Comparison of ENCODE assay signal across 13 cellular contexts in genomic region chr1:45507893-45508292, GRCh38. TPM values are rescaled to one million over a fixed set of nuclear protein-coding genes. Genes with fewer than 3 reads are reported as not detected.
DNase-seq lines count a peak whose midpoint lies in the region; ATAC-seq and TF ChIP-seq lines count a peak whose summit lies in the region.
"Had no signal": no experiment of that assay in that cellular context is flagged by ENCODE, and none has a peak within 500 bp of the region (broad histone marks: within the 10 kb centered on the region; RNA-seq: fewer than 3 reads in every experiment).

No MANE protein-coding gene starts in this region.

- H3K9me3 ChIP-seq in CD8-positive, alpha-beta memory T cell (ENCODE audit: low read length) = no peaks in the 10 kb centered on the region
- H3K9me3 ChIP-seq: neutrophil had no signal

- H3K27ac Mint-ChIP-seq in CD8-positive, alpha-beta memory T cell = peak overlapping the region in 5 of 8 donors; percentile 14 to 85 (median 70)
- peak overlapping the region; percentile 66 for H3K27ac Mint-ChIP-seq in activated naive CD8-positive, alpha-beta T cell treated with anti-CD3 and anti-CD28 coated beads, Interleukin-2, amount 50 U/mL, for 24 hours
- peak overlapping the region; percentile 20 for H3K27ac Mint-ChIP-seq in osteocyte (ENCODE audit: unreplicated experiment)

- H3K27me3 Mint-ChIP-seq in CD8-positive, alpha-beta memory T cell = no peaks in the 10 kb centered on the region
- H3K27me3 Mint-ChIP-seq in activated naive CD8-positive, alpha-beta T cell treated with anti-CD3 and anti-CD28 coated beads, Interleukin-2, amount 50 U/mL, for 24 hours = no peaks in the 10 kb centered on the region
- H3K27me3 Mint-ChIP-seq in osteocyte (ENCODE audit: unreplicated experiment) = no peaks in the 10 kb centered on the region

- H3K4me1 ChIP-seq in CD8-positive, alpha-beta memory T cell (ENCODE audit: insufficient read depth, low read length) = no peaks in the 10 kb centered on the region
- no peaks in the 10 kb centered on the region for H3K4me1 ChIP-seq in foreskin keratinocyte

- H3K36me3 ChIP-seq in CD8-positive, alpha-beta memory T cell (ENCODE audit: insufficient read depth, low read length) = peaks cover 33% of the 10 kb centered on the region
- H3K36me3 ChIP-seq: neutrophil had no signal

- POLR2A ChIA-PET in CD8-positive, alpha-beta memory T cell (lab: Charles Lee) = interaction anchor here (0.8 kb wide), 1 partner anchor 8 kb away, joined by 3 read pairs; the partner anchor contains the start of genes CCDC163 and MMACHC

- no peak for DNase-seq in CD8-positive, alpha-beta memory T cell
- DNase-seq in activated naive CD8-positive, alpha-beta T cell treated with anti-CD3 and anti-CD28 coated beads, Interleukin-2, amount 50 U/mL, for 24 hours = no peak
- DNase-seq in osteocyte (ENCODE audit: extremely low spot score, unreplicated experiment) (no peak), foreskin keratinocyte (no peak), NCI-H1436 treated with DMSO at 0.1 percent for 48 hours (lab: John Stamatoyannopoulos, UW) (no peak)
- DNase-seq in stimulated activated CD4-positive, alpha-beta T cell treated with anti-CD3 and anti-CD28 coated beads, Interleukin-12 subunit alpha, Interleukin-12 subunit beta, amount 100 ng/mL, for 4 hours = no peak
- DNase-seq: activated CD8-positive, alpha-beta memory T cell treated with anti-CD3 and anti-CD28 coated beads for 24 hours; activated naive CD4-positive, alpha-beta T cell treated with Interleukin-2 at 50 U/mL for 16 hours; foreskin melanocyte; NCI-H1417 treated with DMSO at 0.1 percent for 48 hours; NCI-H2227 treated with DMSO at 0.1 percent for 48 hours had no signal

- peaks cover 5 to 49% (median 6%) of the 10 kb centered on the region in 3 donors for H3K36me3 Mint-ChIP-seq in CD8-positive, alpha-beta memory T cell
- peaks cover 38% of the 10 kb centered on the region for H3K36me3 Mint-ChIP-seq in activated naive CD8-positive, alpha-beta T cell treated with anti-CD3 and anti-CD28 coated beads, Interleukin-2, amount 50 U/mL, for 24 hours (ENCODE audit: low read depth)
- H3K36me3 Mint-ChIP-seq in osteocyte (ENCODE audit: unreplicated experiment) = peaks cover 22% of the 10 kb centered on the region

- no peaks in the 10 kb centered on the region for H3K27me3 ChIP-seq in CD8-positive, alpha-beta memory T cell (ENCODE audit: insufficient read depth, low read length, poor library complexity, severe bottlenecking)
- no peaks in the 10 kb centered on the region for H3K27me3 ChIP-seq in foreskin keratinocyte
- H3K27me3 ChIP-seq: neutrophil had no signal

- H3K27ac ChIP-seq in C4-2B (peak overlapping the region; percentile 9; the same call in 1 of the 2 replicates), foreskin keratinocyte (no peak overlapping the region)
- no peak overlapping the region for H3K27ac ChIP-seq in CD8-positive, alpha-beta memory T cell (ENCODE audit: low read depth, low read length)
- H3K27ac ChIP-seq: neutrophil had no signal

- H3K4me3 Mint-ChIP-seq in CD8-positive, alpha-beta memory T cell = no peak overlapping the region
- no peak overlapping the region for H3K4me3 Mint-ChIP-seq in activated naive CD8-positive, alpha-beta T cell treated with anti-CD3 and anti-CD28 coated beads, Interleukin-2, amount 50 U/mL, for 24 hours
- no peak overlapping the region for H3K4me3 Mint-ChIP-seq in osteocyte (ENCODE audit: unreplicated experiment)

- no peak overlapping the region for H3K4me3 ChIP-seq in CD8-positive, alpha-beta memory T cell (ENCODE audit: low read length)

- peak; percentile 3 for ATAC-seq in activated naive CD8-positive, alpha-beta T cell treated with anti-CD3 and anti-CD28 coated beads, Interleukin-2, amount 50 U/mL, for 24 hours
- no peak for ATAC-seq in foreskin keratinocyte

- H3K9me3 Mint-ChIP-seq in CD8-positive, alpha-beta memory T cell = no peaks in the 10 kb centered on the region
- no peaks in the 10 kb centered on the region for H3K9me3 Mint-ChIP-seq in activated naive CD8-positive, alpha-beta T cell treated with anti-CD3 and anti-CD28 coated beads, Interleukin-2, amount 50 U/mL, for 24 hours
- no peaks in the 10 kb centered on the region for H3K9me3 Mint-ChIP-seq in osteocyte (ENCODE audit: unreplicated experiment)

- H3K4me1 Mint-ChIP-seq in CD8-positive, alpha-beta memory T cell = no peaks in the 10 kb centered on the region
- H3K4me1 Mint-ChIP-seq in activated naive CD8-positive, alpha-beta T cell treated with anti-CD3 and anti-CD28 coated beads, Interleukin-2, amount 50 U/mL, for 24 hours = peaks cover 2% of the 10 kb centered on the region
- H3K4me1 Mint-ChIP-seq in osteocyte (ENCODE audit: unreplicated experiment) = no peaks in the 10 kb centered on the region

- CTCF ChIA-PET in CD8-positive, alpha-beta memory T cell (lab: Charles Lee) = interaction anchor here (1.1 kb wide), 1 partner anchor 61 kb away, joined by 3 read pairs; no protein-coding TSS in a partner anchor

- TF ChIP-seq CTCF in C4-2B (conservative IDR thresholded peaks at IDR 0.05) = no peak
- TF ChIP-seq CTCF in osteocyte (IDR thresholded peaks at IDR 0.05) = no peak
- no peak for TF ChIP-seq CTCF in foreskin keratinocyte (conservative IDR thresholded peaks at IDR 0.05)

RNA-seq across cellular contexts. Expression of gene MMACHC, which starts 7.8 kb away (rescaled TPM):
- total RNA-seq in CD8-positive, alpha-beta memory T cell = 1 to 10 TPM; 6.6 to 7.2 TPM
- 0.64 TPM for polyA plus RNA-seq in CD8-positive, alpha-beta memory T cell
- total RNA-seq in osteocyte (6.7 and 6.9 TPM in 2 replicates), foreskin keratinocyte (10.5 and 12.4 TPM in 2 replicates)
- polyA plus RNA-seq in foreskin keratinocyte = 6.4 and 7.7 TPM in 2 replicates

RNA-seq across cellular contexts. Expression of gene CCDC163, which starts 8.0 kb away (rescaled TPM):
- total RNA-seq in CD8-positive, alpha-beta memory T cell = 1 to 10 TPM; 6.1 to 6.6 TPM
- polyA plus RNA-seq in CD8-positive, alpha-beta memory T cell = 7.7 TPM
- total RNA-seq in osteocyte (1.6 and 1.8 TPM in 2 replicates), foreskin keratinocyte (1.7 and 2.3 TPM in 2 replicates)
- polyA plus RNA-seq in foreskin keratinocyte = 1.2 and 1.4 TPM in 2 replicates

RNA-seq across cellular contexts. Expression of gene PRDX1, which starts 13.8 kb away (rescaled TPM):
- 100 to 1,000 TPM; 784 to 849 TPM for total RNA-seq in CD8-positive, alpha-beta memory T cell
- 261 TPM for polyA plus RNA-seq in CD8-positive, alpha-beta memory T cell
- total RNA-seq in osteocyte = 291 and 292 TPM in 2 replicates
- 680 and 737 TPM in 2 replicates for total RNA-seq in foreskin keratinocyte
- 906 and 916 TPM in 2 replicates for polyA plus RNA-seq in foreskin keratinocyte

RNA-seq across cellular contexts. Expression of gene TESK2, which starts 16.9 kb away (rescaled TPM):
- 1 to 10 TPM; 2.9 to 3.6 TPM for total RNA-seq in CD8-positive, alpha-beta memory T cell
- polyA plus RNA-seq in CD8-positive, alpha-beta memory T cell = 3.1 TPM
- total RNA-seq in osteocyte = 2.7 and 4.1 TPM in 2 replicates
- 2.0 and 2.2 TPM in 2 replicates for total RNA-seq in foreskin keratinocyte
- 1.4 and 1.5 TPM in 2 replicates for polyA plus RNA-seq in foreskin keratinocyte

RNA-seq across cellular contexts. Expression of gene AKR1A1, which starts 42.7 kb away (rescaled TPM):
- 100 to 1,000 TPM; 204 to 217 TPM for total RNA-seq in CD8-positive, alpha-beta memory T cell
- polyA plus RNA-seq in CD8-positive, alpha-beta memory T cell = 98.3 TPM
- total RNA-seq in osteocyte (175 TPM in 2 replicates), foreskin keratinocyte (144 and 153 TPM in 2 replicates)
- 142 and 150 TPM in 2 replicates for polyA plus RNA-seq in foreskin keratinocyte

Comparison
In these comparisons a context has a peak if more than half of its experiments do, and no peak if none do; other contexts are left out.
1. H3K27ac Mint-ChIP-seq: peak in every context shown above with its lines; median percentile 70 in CD8-positive, alpha-beta memory T cell; 66 in activated naive CD8-positive, alpha-beta T cell treated with anti-CD3 and anti-CD28 coated beads, Interleukin-2, amount 50 U/mL, for 24 hours; 20 in osteocyte.